10 cellular contexts compared by ENCODE assay signal in genomic region chr15:89749526-89749925, GRCh38. TPM values are rescaled to one million over a fixed set of nuclear protein-coding genes. Genes with fewer than 3 reads are reported as not detected.
A peak's percentile ranks its signal among the peaks of the same experiment; 100 is the strongest.
DNase-seq lines count a peak whose midpoint lies in the region; ATAC-seq, FAIRE-seq and TF ChIP-seq lines count a peak whose summit lies in the region.
"Had no signal": no experiment of that assay in that cellular context is flagged by ENCODE, and none has a peak within 500 bp of the region (broad histone marks: within the 10 kb centered on the region; RNA-seq: fewer than 3 reads in every experiment).

No MANE protein-coding gene starts in this region.

- H2BK20ac ChIP-seq in H1 (ENCODE audit: low read length), result no peak overlapping the region

- BruUV-seq in Caco-2 (replicated peaks; lab: Mats Ljungman, UMichigan) (no TSS peak), PC-9 (replicated peaks; lab: Mats Ljungman, UMichigan) (no TSS peak)

- H3K23ac ChIP-seq in H1 (ENCODE audit: insufficient read length), result no peak overlapping the region

- H3K36me3 ChIP-seq in Caco-2 (ENCODE audit: control insufficient read depth, insufficient read depth, low read length) (no peaks in the 10 kb centered on the region), PC-9 (ENCODE audit: low read depth) (no peaks in the 10 kb centered on the region), H1 (ENCODE audit: control insufficient read depth in 2 of 4, insufficient read depth in 4 of 4, low read length in 3 of 4) (no peaks in the 10 kb centered on the region)
- H3K36me3 ChIP-seq: esophagus squamous epithelium had no signal

- peak overlapping the region; percentile 99 for H3K4me2 ChIP-seq in PC-9
- peak overlapping the region; percentile 67 to 97; a peak in 3 of 4 replicates for H3K4me2 ChIP-seq in H1 (ENCODE audit: insufficient read depth in 1 of 2, low read depth in 2 of 2, low read length in 2 of 2)

- no peaks in the 10 kb centered on the region for H3K27me3 ChIP-seq in Caco-2 (replicated peaks; ENCODE audit: control insufficient read depth, insufficient read depth, low read length)
- no peaks in the 10 kb centered on the region for H3K27me3 ChIP-seq in PC-9 (ENCODE audit: insufficient read depth, low read depth)
- H3K27me3 ChIP-seq in H1 (replicated peaks in 1 of 4; ENCODE audit: control insufficient read depth in 3 of 4, extremely low read depth in 1 of 4, insufficient read depth in 3 of 4, low read length in 3 of 4), result peaks cover 40 to 75% (median 70%) of the 10 kb centered on the region in 4 experiments

- no peak overlapping the region for H2BK5ac ChIP-seq in H1 (ENCODE audit: low read depth, low read length)

- H3K79me2 ChIP-seq in PC-9 (ENCODE audit: low read depth) (peaks cover 22% of the 10 kb centered on the region), H1 (ENCODE audit: control insufficient read depth in 1 of 2, insufficient read depth in 2 of 2, low read length in 2 of 2) (no peaks in the 10 kb centered on the region)

- no peak overlapping the region for H2BK120ac ChIP-seq in H1 (replicated peaks; ENCODE audit: low read depth, low read length)

- H3K9me3 Mint-ChIP-seq in Caco-2 (ENCODE audit: unreplicated experiment) (no peaks in the 10 kb centered on the region), progenitor cell of endocrine pancreas (ENCODE audit: low read depth) (no peaks in the 10 kb centered on the region)

- POLR2A ChIA-PET in Caco-2 (lab: Charles Lee) (no interaction called here), PC-9 (lab: Charles Lee; ENCODE audit: unreplicated experiment) (interaction anchor here (0.7 kb wide), 1 partner anchor 143 kb away, joined by 5 read pairs; no protein-coding TSS in a partner anchor), H1 (lab: Charles Lee; ENCODE audit: partially characterized antibody) (interaction anchor here (1.3 to 1.6 kb wide), 3 partner anchors 74 to 352 kb away, joined by 3 read pairs; partner anchors contain the start of genes ARPIN and IDH2)

- H3K4me3 ChIP-seq in Caco-2 (ENCODE audit: low read depth, low read length) (no peak overlapping the region), PC-9 (peak overlapping the region; percentile 78), H1 (ENCODE audit: extremely low read depth in 1 of 4, insufficient read depth in 2 of 4, low read depth in 3 of 4, low read length in 4 of 4) (peak overlapping the region in 3 of 4 experiments; percentile 50 to 66 (median 51); a peak in 4 of 8 replicates)

- peak overlapping the region; percentile 22; the same call in 1 of the 2 replicates for H4K8ac ChIP-seq in H1 (ENCODE audit: extremely low read depth, insufficient read depth, low read length)

- no peak for TF ChIP-seq RAD21 in H1 (IDR thresholded peaks at IDR 0.05 in 1 of 2, conservative IDR thresholded peaks at IDR 0.05 in 1 of 2; ENCODE audit: low read depth in 2 of 2, low read length in 2 of 2)

- H3K9me2 ChIP-seq in PC-9 (ENCODE audit: insufficient read depth), result no peaks in the 10 kb centered on the region

- H3K27me3 Mint-ChIP-seq in Caco-2 (ENCODE audit: insufficient read depth, unreplicated experiment) (no peaks in the 10 kb centered on the region), progenitor cell of endocrine pancreas (peaks cover 23% of the 10 kb centered on the region)

- no peaks in the 10 kb centered on the region; the same call in none of the 2 replicates for H3K79me1 ChIP-seq in H1 (ENCODE audit: low read depth, low read length)

- H2AFZ ChIP-seq in PC-9, result peak overlapping the region; percentile 82
- H2AFZ ChIP-seq in H1 (ENCODE audit: low read length), result no peak overlapping the region

- no peak for FAIRE-seq in H1 (lab: Jason Lieb, UNC)

- in situ Hi-C loops in G401 (cut with HindIII; ENCODE audit: low sequenced_read_pairs), result no loop called here

- H2BK15ac ChIP-seq in H1 (ENCODE audit: low read length), result no peak overlapping the region

- H3K4me1 ChIP-seq in Caco-2, result peaks cover 6% of the 10 kb centered on the region; the same call in 1 of the 2 replicates
- peaks cover 46% of the 10 kb centered on the region for H3K4me1 ChIP-seq in PC-9 (replicated peaks; ENCODE audit: insufficient read depth)
- H3K4me1 ChIP-seq in H1 (replicated peaks in 1 of 4; ENCODE audit: control insufficient read depth in 3 of 4, insufficient read depth in 4 of 4, low read length in 3 of 4), result peaks cover 0 to 24% (median 19%) of the 10 kb centered on the region in 4 experiments; a peak in 6 of 7 replicates

- H3K14ac ChIP-seq in H1 (ENCODE audit: insufficient read length), result no peak overlapping the region

- no peak for TF ChIP-seq CTCF in Caco-2 (IDR thresholded peaks at IDR 0.05; ENCODE audit: insufficient read depth in 1 of 2, low read depth in 1 of 2, low read length in 1 of 2, severe bottlenecking in 1 of 2, unreplicated experiment in 1 of 2)
- no peak for TF ChIP-seq CTCF in PC-9 (conservative IDR thresholded peaks at IDR 0.05)
- TF ChIP-seq CTCF in H1 (IDR thresholded peaks at IDR 0.05; ENCODE audit: control extremely low read depth in 1 of 3, insufficient read depth in 1 of 3, low read depth in 1 of 3, low read length in 3 of 3), result no peak
- no peak for TF ChIP-seq CTCF in progenitor cell of endocrine pancreas (IDR thresholded peaks at IDR 0.05; ENCODE audit: unreplicated experiment)

- H3K9me3 ChIP-seq in Caco-2 (no peaks in the 10 kb centered on the region), PC-9 (ENCODE audit: insufficient read depth, low read depth) (no peaks in the 10 kb centered on the region), H1 (ENCODE audit: insufficient read depth in 2 of 2, low read depth in 1 of 2, low read length in 1 of 2) (no peaks in the 10 kb centered on the region)
- H3K9me3 ChIP-seq: esophagus squamous epithelium had no signal

- no peak for TF ChIP-seq EP300 in H1 (IDR thresholded peaks at IDR 0.05; ENCODE audit: borderline replicate concordance in 1 of 2, low read depth in 2 of 2, low read length in 2 of 2)

- CTCF ChIA-PET in Caco-2 (lab: Charles Lee) (interaction anchor here (0.6 to 1.8 kb wide), 4 partner anchors 9 to 144 kb away, joined by 3 to 11 read pairs (median 6); partner anchors contain the start of gene AP3S2), PC-9 (lab: Charles Lee) (no interaction called here), H1 (lab: Charles Lee; ENCODE audit: partially characterized antibody) (interaction anchor here (0.6 to 2.6 kb wide), 7 partner anchors 9 to 258 kb away, joined by 3 to 11 read pairs (median 5); no protein-coding TSS in a partner anchor)

- intact Hi-C loops in Caco-2 (cut with micrococcal nuclease; ENCODE audit: unreplicated experiment) (no loop called here), PC-9 (cut with micrococcal nuclease; ENCODE audit: unreplicated experiment) (no loop called here)

- H3K18ac ChIP-seq in H1 (ENCODE audit: extremely low read depth, low read length), result no peak overlapping the region

- no peak overlapping the region for H3K27ac Mint-ChIP-seq in Caco-2 (ENCODE audit: unreplicated experiment)
- H3K27ac Mint-ChIP-seq in progenitor cell of endocrine pancreas, result no peak overlapping the region

- no peak overlapping the region for H4K5ac ChIP-seq in H1 (ENCODE audit: insufficient read length, low read depth, low read length)

- no peak overlapping the region for H3K56ac ChIP-seq in H1 (replicated peaks; ENCODE audit: insufficient read length, low read depth, low read length)

- H3K4ac ChIP-seq in H1 (replicated peaks; ENCODE audit: insufficient read length, low read depth, low read length), result no peak overlapping the region

- H3K23me2 ChIP-seq in H1 (ENCODE audit: low read depth, low read length), result peaks cover 28% of the 10 kb centered on the region; the same call in 1 of the 2 replicates

- H3K4me1 Mint-ChIP-seq in Caco-2 (ENCODE audit: low read depth, unreplicated experiment) (peaks cover 2% of the 10 kb centered on the region), progenitor cell of endocrine pancreas (ENCODE audit: low read depth) (no peaks in the 10 kb centered on the region)

- H2BK12ac ChIP-seq in H1 (ENCODE audit: low read depth, low read length), result no peak overlapping the region

- peak overlapping the region; percentile 99 for H3K27ac ChIP-seq in PC-9
- no peak overlapping the region for H3K27ac ChIP-seq in H1 (ENCODE audit: low read depth, low read length)

- no peak overlapping the region for H3K9ac ChIP-seq in H1 (replicated peaks in 1 of 4; ENCODE audit: extremely low read depth in 1 of 4, low read depth in 3 of 4, low read length in 3 of 4)

- H3K36me3 Mint-ChIP-seq in Caco-2 (ENCODE audit: insufficient read depth, unreplicated experiment) (no peaks in the 10 kb centered on the region), progenitor cell of endocrine pancreas (ENCODE audit: insufficient read depth) (no peaks in the 10 kb centered on the region)

- H3K4me3 Mint-ChIP-seq in Caco-2 (ENCODE audit: unreplicated experiment) (peak overlapping the region; percentile 62), progenitor cell of endocrine pancreas (ENCODE audit: low read depth) (peak overlapping the region; percentile 52)

- DNase-seq in Caco-2, result no peak
- no peak for DNase-seq in PC-9
- DNase-seq in H1 (ENCODE audit: low read depth in 1 of 2, low spot score in 2 of 2), result no peak
- no peak for DNase-seq in progenitor cell of endocrine pancreas (ENCODE audit: low spot score, unreplicated experiment)
- DNase-seq in G401 (ENCODE audit: low spot score), result no peak
- DNase-seq in activated CD4-positive, alpha-beta T cell treated with anti-CD3 and anti-CD28 coated beads for 48 hours, result no peak
- DNase-seq: esophagus squamous epithelium had no signal

- H2AK5ac ChIP-seq in H1 (ENCODE audit: low read depth, low read length), result no peak overlapping the region

- peaks cover 31% of the 10 kb centered on the region for H3F3A ChIP-seq in PC-9 (ENCODE audit: insufficient read depth, low read depth)

- ATAC-seq in GM19395 (IDR thresholded peaks at IDR 0.05; ENCODE audit: unreplicated experiment), result no peak
- ATAC-seq in GM18511 (IDR thresholded peaks at IDR 0.05; ENCODE audit: unreplicated experiment), result no peak

- WGBS in H1 (ENCODE audit: extremely low coverage in 1 of 2, insufficient coverage in 1 of 2, insufficient read length in 1 of 2, insufficient replicate concordance in 2 of 2, low coverage in 1 of 2, low lambda C conversion rate in 2 of 2, missing lambda C conversion rate in 1 of 2), 2 experiments, result 59% methylated on average over 3 of the region's 4 CpGs; no CpG with 5 or more reads in 1 of the 2 experiments

- H4K20me1 ChIP-seq in PC-9 (ENCODE audit: insufficient read depth), result no peaks in the 10 kb centered on the region
- peaks cover 1 to 12% of the 10 kb centered on the region in 2 experiments for H4K20me1 ChIP-seq in H1 (replicated peaks in 1 of 2; ENCODE audit: control insufficient read depth in 1 of 2, insufficient read depth in 2 of 2, low read length in 2 of 2)

- H4K91ac ChIP-seq in H1 (replicated peaks; ENCODE audit: insufficient read length, low read length), result no peak overlapping the region

- TF ChIP-seq POLR2A in H1 (IDR thresholded peaks at IDR 0.05; ENCODE audit: control extremely low read depth in 1 of 2, low read depth in 2 of 2, low read length in 2 of 2), result no peak

RNA-seq across cellular contexts. Expression of gene MESP1, which starts 1.5 kb away (rescaled TPM):
- total RNA-seq in Caco-2 (2022) (1.00 and 2.2 TPM in 2 replicates), PC-9 (2021) (8.5 and 17.8 TPM in 2 replicates), progenitor cell of endocrine pancreas (0.50 and 0.51 TPM in 2 replicates)
- 0.15 TPM in 1 of 2 replicates, not detected in the other for total RNA-seq in H1 (2021; fragmentation: NEBNext Ultra II Directional; extraction: Animal tissue kit (Norgen Biotek cat#: 25700))
- 0.23 and 0.28 TPM in 2 replicates for polyA plus RNA-seq in H1 (2011; rRNA removed)
- polyA plus RNA-seq in H1 (2011; cell fraction: cytosol; rRNA removed), result 0.18 TPM
- 0.34 TPM for polyA plus RNA-seq in H1 (2011; cell fraction: nucleus; rRNA removed)
- polyA plus RNA-seq in H1 (2012, experiment 1 of 2), result 0.17 to 0.40 TPM (median 0.33 TPM) in 3 of 4 replicates, not detected in the other
- polyA plus RNA-seq in H1 (2012, experiment 2 of 2), result 0.08 TPM
- polyA plus RNA-seq in H1 (2013, experiment 1 of 2), result 0.04 TPM
- 0.06 TPM for polyA plus RNA-seq in H1 (2013, experiment 2 of 2)
- not detected in 2 replicates for polyA minus RNA-seq in H1 (2011; rRNA and poly(A)+ RNA removed)
- polyA minus RNA-seq in H1 (2011; cell fraction: cytosol; rRNA and poly(A)+ RNA removed), result 1.4 TPM
- 0.70 TPM for polyA minus RNA-seq in H1 (2011; cell fraction: nucleus; rRNA and poly(A)+ RNA removed)
- not detected in 2 replicates for total RNA-seq in G401 (2014; rRNA removed; shearing (Covaris generic))
- total RNA-seq: H4 had no signal

RNA-seq across cellular contexts. Expression of gene MESP2, which starts 26.6 kb away (rescaled TPM):
- total RNA-seq in Caco-2 (2022) (0.32 and 0.70 TPM in 2 replicates), PC-9 (2021) (1.3 and 2.4 TPM in 2 replicates), progenitor cell of endocrine pancreas (not detected in 2 replicates)
- total RNA-seq in H1 (2021; fragmentation: NEBNext Ultra II Directional; extraction: Animal tissue kit (Norgen Biotek cat#: 25700)), result 0.35 and 0.38 TPM in 2 replicates
- polyA plus RNA-seq in H1 (2011; rRNA removed), result 0.80 and 1.6 TPM in 2 replicates
- 0.57 TPM for polyA plus RNA-seq in H1 (2011; cell fraction: cytosol; rRNA removed)
- polyA plus RNA-seq in H1 (2011; cell fraction: nucleus; rRNA removed), result 0.61 TPM
- 0.25 to 0.88 TPM (median 0.68 TPM) in 3 of 4 replicates, not detected in the other for polyA plus RNA-seq in H1 (2012, experiment 1 of 2)
- polyA plus RNA-seq in H1 (2012, experiment 2 of 2), result 0.43 TPM
- polyA plus RNA-seq in H1 (2013, experiment 1 of 2), result 0.28 TPM
- 0.40 TPM for polyA plus RNA-seq in H1 (2013, experiment 2 of 2)
- polyA minus RNA-seq in H1 (2011; rRNA and poly(A)+ RNA removed), result not detected in 2 replicates
- not detected for polyA minus RNA-seq in H1 (2011; cell fraction: cytosol; rRNA and poly(A)+ RNA removed)
- 0.60 TPM for polyA minus RNA-seq in H1 (2011; cell fraction: nucleus; rRNA and poly(A)+ RNA removed)
- total RNA-seq in G401 (2014; rRNA removed; shearing (Covaris generic)), result not detected in 2 replicates
- total RNA-seq: H4 had no signal

RNA-seq across cellular contexts. Expression of gene WDR93, which starts 58.9 kb away (rescaled TPM):
- total RNA-seq in Caco-2 (2022) (0.16 TPM in 1 of 2 replicates, not detected in the other), PC-9 (2021) (1.1 and 1.8 TPM in 2 replicates), progenitor cell of endocrine pancreas (0.91 and 1.3 TPM in 2 replicates)
- not detected in 2 replicates for total RNA-seq in H1 (2021; fragmentation: NEBNext Ultra II Directional; extraction: Animal tissue kit (Norgen Biotek cat#: 25700))
- 0.03 and 0.08 TPM in 2 replicates for polyA plus RNA-seq in H1 (2011; rRNA removed)
- 0.22 TPM for polyA plus RNA-seq in H1 (2011; cell fraction: cytosol; rRNA removed)
- 0.06 TPM for polyA plus RNA-seq in H1 (2011; cell fraction: nucleus; rRNA removed)
- 0.08 to 0.29 TPM in 2 of 4 replicates, not detected in the others for polyA plus RNA-seq in H1 (2012, experiment 1 of 2)
- polyA plus RNA-seq in H1 (2012, experiment 2 of 2), result not detected
- polyA plus RNA-seq in H1 (2013, experiment 1 of 2), result 0.06 TPM
- polyA plus RNA-seq in H1 (2013, experiment 2 of 2), result 0.04 TPM
- polyA minus RNA-seq in H1 (2011; rRNA and poly(A)+ RNA removed), result not detected in 2 replicates
- polyA minus RNA-seq in H1 (2011; cell fraction: cytosol; rRNA and poly(A)+ RNA removed), result not detected
- polyA minus RNA-seq in H1 (2011; cell fraction: nucleus; rRNA and poly(A)+ RNA removed), result not detected
- 0.25 and 0.64 TPM in 2 replicates for total RNA-seq in G401 (2014; rRNA removed; shearing (Covaris generic))
- total RNA-seq: esophagus squamous epithelium had no signal

RNA-seq across cellular contexts. Expression of gene PEX11A, which starts 59.0 kb away (rescaled TPM):
- total RNA-seq in Caco-2 (2022), result 3.7 and 4.1 TPM in 2 replicates
- 11.7 and 12.8 TPM in 2 replicates for total RNA-seq in PC-9 (2021)
- total RNA-seq in H1 (2021; fragmentation: NEBNext Ultra II Directional; extraction: Animal tissue kit (Norgen Biotek cat#: 25700)), result 2.2 and 2.9 TPM in 2 replicates
- polyA plus RNA-seq in H1 (2011; rRNA removed), result 2.3 and 3.0 TPM in 2 replicates
- polyA plus RNA-seq in H1 (2011; cell fraction: cytosol; rRNA removed), result 2.2 TPM
- polyA plus RNA-seq in H1 (2011; cell fraction: nucleus; rRNA removed), result 1.7 TPM
- polyA plus RNA-seq in H1 (2012, experiment 1 of 2), result 2.5 to 3.5 TPM (median 2.7 TPM) in 4 replicates
- polyA plus RNA-seq in H1 (2012, experiment 2 of 2), result 1.5 TPM
- polyA plus RNA-seq in H1 (2013, experiment 1 of 2), result 2.2 TPM
- 2.4 TPM for polyA plus RNA-seq in H1 (2013, experiment 2 of 2)
- 3.4 and 4.1 TPM in 2 replicates for polyA minus RNA-seq in H1 (2011; rRNA and poly(A)+ RNA removed)
- 3.0 TPM for polyA minus RNA-seq in H1 (2011; cell fraction: cytosol; rRNA and poly(A)+ RNA removed)
- polyA minus RNA-seq in H1 (2011; cell fraction: nucleus; rRNA and poly(A)+ RNA removed), result 2.7 TPM
- total RNA-seq in progenitor cell of endocrine pancreas, result 4.8 and 4.9 TPM in 2 replicates
- 4.1 and 11.0 TPM in 2 replicates for total RNA-seq in G401 (2014; rRNA removed; shearing (Covaris generic))
